ENCODE assay signal across 1 cellular context in the genomic region with DNA sequence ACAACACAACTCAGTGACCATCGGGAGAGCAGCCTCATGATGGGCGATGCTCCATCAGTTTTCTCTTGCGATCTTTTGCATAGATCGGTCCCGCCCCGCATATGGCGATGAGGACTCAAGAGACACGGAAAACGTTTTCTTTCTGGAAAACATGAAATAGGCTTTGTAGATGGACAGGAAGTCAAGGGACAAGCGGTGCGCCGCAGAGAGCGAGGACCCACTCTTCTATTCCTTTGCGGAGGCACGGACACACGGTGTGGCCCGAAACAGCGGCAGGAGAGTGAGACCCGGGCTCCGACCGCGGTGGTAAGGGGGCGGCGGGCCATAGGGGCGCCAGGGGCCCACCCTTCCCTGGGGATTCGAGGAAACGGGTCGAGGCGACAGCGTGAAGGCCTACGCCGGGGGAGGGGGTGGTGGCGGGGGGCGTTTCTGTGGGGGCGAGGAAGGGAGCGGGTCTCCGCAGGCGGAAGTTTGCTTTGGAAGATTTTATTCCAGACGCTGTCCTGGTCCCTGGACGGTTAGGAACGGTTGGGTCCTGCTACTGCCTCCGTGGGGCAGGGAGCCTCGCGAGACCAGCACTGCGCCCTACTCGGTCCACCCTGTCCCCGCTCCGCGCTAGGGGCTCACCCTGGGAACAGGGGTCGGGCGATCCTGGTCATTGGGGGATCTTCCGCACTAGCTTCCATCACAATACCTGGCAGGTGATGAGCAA.
TF ChIP-seq lines count a peak whose summit lies in the region.

No MANE protein-coding gene starts in this region.

TF ChIP-seq in GM12891, 5 proteins besides CTCF, POLR2A, EP300 and RAD21:
- TF ChIP-seq SPI1 (IDR thresholded peaks at IDR 0.05; ENCODE audit: low read depth, low read length) (no peak), TAF1 (IDR thresholded peaks at IDR 0.05; ENCODE audit: low read depth, low read length) (no peak), PAX5 (IDR thresholded peaks at IDR 0.05; ENCODE audit: insufficient read depth, low read length, severe bottlenecking) (no peak), POLR2AphosphoS5 (IDR thresholded peaks at IDR 0.05; ENCODE audit: low read depth, low read length) (no peak), POU2F2 (IDR thresholded peaks at IDR 0.05; ENCODE audit: low read depth, low read length) (no peak)
